Comparison of ENCODE assay signal across 20 cellular contexts in the genomic region with DNA sequence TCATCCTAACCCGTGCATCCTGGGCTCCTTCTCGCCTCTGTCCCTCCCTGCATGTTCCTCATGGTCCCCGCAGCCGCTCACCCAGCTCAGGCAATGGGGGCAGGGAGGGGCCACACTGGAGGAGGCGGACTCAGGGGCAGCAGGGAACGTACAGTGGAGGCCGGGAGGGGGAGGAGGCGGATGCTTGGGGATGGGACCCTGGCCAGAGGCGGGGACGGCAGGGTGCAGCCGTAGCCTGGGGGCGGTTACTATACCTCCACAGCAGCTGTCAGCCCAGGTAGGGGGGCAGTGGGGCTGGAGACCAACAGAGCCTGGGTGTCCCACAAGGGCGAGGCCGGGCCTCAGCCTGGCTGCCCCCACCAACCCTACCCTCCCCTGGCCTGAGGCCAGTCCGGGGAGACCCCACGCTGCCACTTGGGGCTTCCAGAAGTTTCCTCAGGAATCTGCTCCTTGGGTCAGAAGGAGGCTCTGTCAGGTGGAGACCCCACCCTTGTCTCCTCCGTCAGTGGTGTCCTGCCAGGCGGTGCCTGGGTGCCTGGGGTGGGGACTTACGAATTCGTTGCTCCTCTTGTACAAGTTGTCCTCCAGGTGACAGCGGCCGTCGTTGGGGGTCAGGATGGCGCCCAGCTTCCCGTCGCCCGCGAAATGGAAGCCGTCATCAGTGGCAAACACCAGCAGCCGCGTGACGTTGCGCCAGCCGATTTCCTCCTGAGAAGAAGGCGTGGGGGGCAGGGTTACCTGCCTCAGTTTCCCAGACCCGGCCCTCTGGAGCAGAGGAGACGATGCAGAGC. TPM values are rescaled to one million over a fixed set of nuclear protein-coding genes. Genes with fewer than 3 reads are reported as not detected.
A peak's percentile ranks its signal among the peaks of the same experiment; 100 is the strongest.
DNase-seq lines count a peak whose midpoint lies in the region; ATAC-seq and TF ChIP-seq lines count a peak whose summit lies in the region.
"Had no signal": no experiment of that assay in that cellular context is flagged by ENCODE, and none has a peak within 500 bp of the region (broad histone marks: within the 10 kb centered on the region; RNA-seq: fewer than 3 reads in every experiment).

No MANE protein-coding gene starts in this region.

- no peak for ATAC-seq in Right ventricle myocardium superior (ENCODE audit: poor library complexity)
- ATAC-seq in heart right ventricle = no peak
- ATAC-seq in right cardiac atrium = no peak
- no peak for ATAC-seq in stimulated activated effector memory CD8-positive, alpha-beta T cell treated with anti-CD3 and anti-CD28 coated beads, Interleukin-12 subunit alpha, Interleukin-12 subunit beta, amount 100 ng/mL, for 72 hours
- no peak for ATAC-seq in HG03159 (IDR thresholded peaks at IDR 0.05; ENCODE audit: unreplicated experiment)
- ATAC-seq: A549 had no signal

- TF ChIP-seq POLR2A in spleen (IDR thresholded peaks at IDR 0.05) (no peak), prostate gland (IDR thresholded peaks at IDR 0.05) (no peak)

- H3K27me3 ChIP-seq in heart right ventricle (peaks cover 0 to 19% (median 3%) of the 10 kb centered on the region in 7 donors), right cardiac atrium (ENCODE audit: control insufficient read depth, insufficient read depth) (no peaks in the 10 kb centered on the region), spleen (replicated peaks in 1 of 7) (no peaks in the 10 kb centered on the region), prostate gland (replicated peaks; ENCODE audit: insufficient read depth) (no peaks in the 10 kb centered on the region)

- peak; percentile 35 for DNase-seq in Right ventricle myocardium superior
- no peak for DNase-seq in heart right ventricle
- DNase-seq in right cardiac atrium = peak; percentile 8 to 53 (median 44)
- no peak for DNase-seq in stimulated activated effector memory CD8-positive, alpha-beta T cell treated with anti-CD3 and anti-CD28 coated beads, Interleukin-12 subunit alpha, Interleukin-12 subunit beta, amount 100 ng/mL, for 72 hours (ENCODE audit: low spot score in 2 of 2)
- DNase-seq in spleen = no peak
- no peak for DNase-seq in prostate gland (ENCODE audit: low spot score)
- DNase-seq: C1 segment of cervical spinal cord, MM.1S, NCI-H1092 treated with DMSO at 0.1 percent for 48 hours, NCI-H146, NCI-H2029 treated with DMSO at 0.1 percent for 48 hours, NCI-H510A, NCI-H774, SHP77 had no signal

- H3K4me1 Mint-ChIP-seq in stimulated activated effector memory CD8-positive, alpha-beta T cell treated with anti-CD3 and anti-CD28 coated beads, Interleukin-12 subunit alpha, Interleukin-12 subunit beta, amount 100 ng/mL, for 72 hours = peaks cover 17% of the 10 kb centered on the region

- H3K4me3 Mint-ChIP-seq in stimulated activated effector memory CD8-positive, alpha-beta T cell treated with anti-CD3 and anti-CD28 coated beads, Interleukin-12 subunit alpha, Interleukin-12 subunit beta, amount 100 ng/mL, for 72 hours = no peak overlapping the region
- H3K4me3 Mint-ChIP-seq: CD8-positive, alpha-beta memory T cell; IgD-negative memory B cell had no signal

- no peaks in the 10 kb centered on the region for H3K9me3 ChIP-seq in heart right ventricle
- H3K9me3 ChIP-seq in HEK293 (ENCODE audit: control insufficient read depth, insufficient read depth, low read depth, low read length) = no peaks in the 10 kb centered on the region
- H3K9me3 ChIP-seq in right cardiac atrium (ENCODE audit: control insufficient read depth, low read length) = no peaks in the 10 kb centered on the region
- H3K9me3 ChIP-seq in spleen = no peaks in the 10 kb centered on the region
- no peaks in the 10 kb centered on the region for H3K9me3 ChIP-seq in prostate gland
- H3K9me3 ChIP-seq: A549 had no signal

- intact Hi-C loops in Right ventricle myocardium superior (cut with DNase I) (no loop called here), heart right ventricle (cut with DNase I) (loop anchor here in 1 of 10 donors (5.0 kb wide), 1 partner anchor 37 kb away; no protein-coding TSS in a partner anchor), right cardiac atrium (cut with DNase I) (no loop called here), spleen (cut with DNase I; ENCODE audit: low total_unique reads) (no loop called here), prostate gland (cut with DNase I) (no loop called here)

- TF ChIP-seq CTCF in heart right ventricle (IDR thresholded peaks at IDR 0.05) = no peak
- no peak for TF ChIP-seq CTCF in HEK293 (tag by site-specific recombination; IDR thresholded peaks at IDR 0.05)
- TF ChIP-seq CTCF in spleen (IDR thresholded peaks at IDR 0.05 in 8 of 11, conservative IDR thresholded peaks at IDR 0.05 in 3 of 11) = no peak
- TF ChIP-seq CTCF in prostate gland (IDR thresholded peaks at IDR 0.05) = no peak

- H3K27ac Mint-ChIP-seq in stimulated activated effector memory CD8-positive, alpha-beta T cell treated with anti-CD3 and anti-CD28 coated beads, Interleukin-12 subunit alpha, Interleukin-12 subunit beta, amount 100 ng/mL, for 72 hours = peak overlapping the region; percentile 48

- H3K36me3 ChIP-seq in heart right ventricle = peaks cover 0 to 95% (median 0%) of the 10 kb centered on the region in 9 donors
- no peaks in the 10 kb centered on the region for H3K36me3 ChIP-seq in HEK293 (ENCODE audit: control insufficient read depth in 2 of 2, insufficient read depth in 1 of 2, low read length in 2 of 2)
- peaks cover 0 to 100% (median 81%) of the 10 kb centered on the region in 6 donors for H3K36me3 ChIP-seq in spleen
- no peaks in the 10 kb centered on the region for H3K36me3 ChIP-seq in prostate gland

- 82 to 85% methylated on average over 37 of the region's 37 CpGs for WGBS in heart right ventricle, 2 donors
- 81% methylated on average over 37 of the region's 37 CpGs for WGBS in right cardiac atrium
- 87 to 95% (median 90%) methylated on average over 29 to 37 of the region's 37 CpGs for WGBS in spleen, 5 donors
- 80% methylated on average over 37 of the region's 37 CpGs for WGBS in prostate gland

- CTCF ChIA-PET in HEK293 (lab: Yijun Ruan, JAX) = no interaction called here

- peaks cover 0 to 17% (median 0%) of the 10 kb centered on the region in 9 donors for H3K4me1 ChIP-seq in heart right ventricle
- H3K4me1 ChIP-seq in HEK293 (ENCODE audit: control insufficient read depth, insufficient read depth, low read length) = no peaks in the 10 kb centered on the region
- H3K4me1 ChIP-seq in right cardiac atrium (ENCODE audit: control insufficient read depth, insufficient read depth, low read length) = no peaks in the 10 kb centered on the region
- H3K4me1 ChIP-seq in spleen = peaks cover 0 to 79% (median 33%) of the 10 kb centered on the region in 6 donors
- no peaks in the 10 kb centered on the region for H3K4me1 ChIP-seq in prostate gland (replicated peaks)
- H3K4me1 ChIP-seq: A549 had no signal

- no peaks in the 10 kb centered on the region for H3K9me3 Mint-ChIP-seq in stimulated activated effector memory CD8-positive, alpha-beta T cell treated with anti-CD3 and anti-CD28 coated beads, Interleukin-12 subunit alpha, Interleukin-12 subunit beta, amount 100 ng/mL, for 72 hours
- H3K9me3 Mint-ChIP-seq: CD8-positive, alpha-beta memory T cell; IgD-negative memory B cell had no signal

- peaks cover 99% of the 10 kb centered on the region for H3K36me3 Mint-ChIP-seq in stimulated activated effector memory CD8-positive, alpha-beta T cell treated with anti-CD3 and anti-CD28 coated beads, Interleukin-12 subunit alpha, Interleukin-12 subunit beta, amount 100 ng/mL, for 72 hours

- POLR2A ChIA-PET in HEK293 (lab: Yijun Ruan, JAX) = interaction anchor here (0.5 kb wide), 1 partner anchor 8 kb away, joined by 3 read pairs; no protein-coding TSS in a partner anchor

- H3K4me3 ChIP-seq in heart right ventricle (no peak overlapping the region), HEK293 (ENCODE audit: low read depth, low read length) (no peak overlapping the region), right cardiac atrium (ENCODE audit: low read length) (no peak overlapping the region), spleen (no peak overlapping the region), prostate gland (no peak overlapping the region)
- H3K4me3 ChIP-seq: A549, SK-N-MC had no signal

- H3K27ac ChIP-seq in heart right ventricle (no peak overlapping the region), HEK293 (ENCODE audit: extremely low read depth, low read depth, low read length) (no peak overlapping the region), right cardiac atrium (ENCODE audit: low read length) (no peak overlapping the region), spleen (no peak overlapping the region), prostate gland (no peak overlapping the region)
- H3K27ac ChIP-seq: A549, SK-N-MC had no signal

TF ChIP-seq in HEK293, 187 proteins besides CTCF, POLR2A, EP300 and RAD21:
- TF ChIP-seq ZFHX2 (tag by site-specific recombination; conservative IDR thresholded peaks at IDR 0.05) (0 out of 2 replicates have a peak, but pooled peaks have one; percentile 18), ZIC2 (tag by site-specific recombination; IDR thresholded peaks at IDR 0.05) (0 out of 2 replicates have a peak, but pooled peaks have one; percentile 6), ZNF266 (tag by site-specific recombination; IDR thresholded peaks at IDR 0.05; ENCODE audit: low read depth) (no peak)

RNA-seq across cellular contexts. Expression of a gene that starts 20.7 kb away (rescaled TPM):
- total RNA-seq in Right ventricle myocardium superior = 23.8 TPM
- total RNA-seq in heart right ventricle = 100 to 1,000 TPM in 1 of 10 donors, 10 to 100 TPM in 5, 1 to 10 TPM in 4; 5.1 to 151 (median 10.3) TPM
- 10 to 100 TPM; 12.4 to 12.7 TPM for polyA plus RNA-seq in heart right ventricle
- total RNA-seq in right cardiac atrium = 10 to 100 TPM; 19.1 to 46.5 (median 33.7) TPM
- 11.9 TPM for polyA plus RNA-seq in right cardiac atrium
- 100 to 1,000 TPM; 285 to 754 (median 415) TPM for total RNA-seq in spleen
- polyA plus RNA-seq in spleen = 100 to 1,000 TPM in 2 of 3 donors, 10 to 100 TPM in 1; 92.1 to 332 (median 250) TPM
- total RNA-seq in prostate gland = 10 to 100 TPM; 23.1 to 56.1 TPM

RNA-seq across cellular contexts. Expression of a gene that starts 26.5 kb away (rescaled TPM):
- total RNA-seq in Right ventricle myocardium superior (133 TPM), heart right ventricle (100 to 1,000 TPM; 109 to 188 (median 148) TPM), right cardiac atrium (100 to 1,000 TPM; 192 to 206 (median 197) TPM), spleen (100 to 1,000 TPM; 121 to 189 (median 165) TPM), prostate gland (100 to 1,000 TPM; 216 to 244 TPM)
- polyA plus RNA-seq in heart right ventricle (100 to 1,000 TPM; 122 to 172 TPM), right cardiac atrium (172 TPM), spleen (10 to 100 TPM; 57.6 to 69.3 (median 64.9) TPM)

RNA-seq across cellular contexts. Expression of a gene that starts 39.9 kb away (rescaled TPM):
- total RNA-seq in Right ventricle myocardium superior (77.4 TPM), heart right ventricle (10 to 100 TPM; 42.4 to 67.2 (median 52.6) TPM), right cardiac atrium (10 to 100 TPM; 19.2 to 26.5 (median 24.1) TPM), spleen (10 to 100 TPM in 6 of 7 donors, 1 to 10 TPM in 1; 6.1 to 30.6 (median 26.4) TPM), prostate gland (10 to 100 TPM; 21.4 to 24.8 TPM)
- polyA plus RNA-seq in heart right ventricle (10 to 100 TPM; 68.1 to 83.6 TPM), right cardiac atrium (25.1 TPM), spleen (10 to 100 TPM; 16.4 to 35.4 (median 28.5) TPM)

Comparison
In these comparisons a context has a peak if more than half of its experiments do, and no peak if none do; other contexts are left out.
1. DNase-seq: peak in Right ventricle myocardium superior (single experiment) and right cardiac atrium (3 of 3); none in heart right ventricle (0 of 2), stimulated activated effector memory CD8-positive, alpha-beta T cell treated with anti-CD3 and anti-CD28 coated beads, Interleukin-12 subunit alpha, Interleukin-12 subunit beta, amount 100 ng/mL, for 72 hours (0 of 2), spleen (single experiment) and prostate gland (single experiment).